In the genomic region with DNA sequence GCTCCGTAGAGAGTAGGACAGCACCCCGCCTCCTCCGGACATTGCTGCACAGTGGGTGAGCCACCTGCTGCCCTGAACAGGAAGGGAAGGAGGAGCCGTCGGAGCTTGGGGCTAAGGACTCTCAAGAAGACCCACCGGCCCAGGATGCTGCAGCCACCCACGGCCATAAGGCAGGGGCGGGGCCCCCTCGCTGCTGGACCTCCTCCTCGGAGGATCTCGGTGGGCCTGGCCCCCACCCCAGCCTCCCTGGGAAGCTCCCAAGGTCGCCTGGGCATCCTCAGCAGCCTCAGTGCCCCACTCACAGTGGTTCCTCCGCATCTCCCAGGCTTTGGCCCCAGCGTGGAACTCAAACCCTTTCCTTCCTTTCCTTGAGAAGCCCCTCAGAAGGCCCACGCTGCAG, we compare ENCODE assay signal across 29 cellular contexts.
DNase-seq lines count a peak whose midpoint lies in the region; ATAC-seq and TF ChIP-seq lines count a peak whose summit lies in the region.
"Had no signal": no experiment of that assay in that cellular context is flagged by ENCODE, and none has a peak within 500 bp of the region (broad histone marks: within the 10 kb centered on the region; RNA-seq: fewer than 3 reads in every experiment).

No MANE protein-coding gene starts in this region.

- peaks cover 2% of the 10 kb centered on the region for H3K27me3 Mint-ChIP-seq in activated naive CD8-positive, alpha-beta T cell treated with anti-CD3 and anti-CD28 coated beads, Interleukin-2, amount 10 ng/mL, durations not matched to agents 7 days and 5 days
- peaks cover 35% of the 10 kb centered on the region for H3K27me3 Mint-ChIP-seq in activated naive CD8-positive, alpha-beta T cell treated with anti-CD3 and anti-CD28 coated beads, Interleukin-2, amount 50 U/mL, for 24 hours
- H3K27me3 Mint-ChIP-seq in activated T-cell treated with anti-CD3 and anti-CD28 coated beads, Interleukin-2, amount 50 U/mL, for 24 hours, result peaks cover 41% of the 10 kb centered on the region
- H3K27me3 Mint-ChIP-seq: IgD-negative memory B cell had no signal

- H3K27ac Mint-ChIP-seq in activated naive CD8-positive, alpha-beta T cell treated with anti-CD3 and anti-CD28 coated beads, Interleukin-2, amount 10 ng/mL, durations not matched to agents 7 days and 5 days, result no peak overlapping the region
- H3K27ac Mint-ChIP-seq in activated naive CD8-positive, alpha-beta T cell treated with anti-CD3 and anti-CD28 coated beads, Interleukin-2, amount 50 U/mL, for 24 hours, result no peak overlapping the region
- H3K27ac Mint-ChIP-seq in activated T-cell treated with anti-CD3 and anti-CD28 coated beads, Interleukin-2, amount 50 U/mL, for 24 hours, result no peak overlapping the region
- H3K27ac Mint-ChIP-seq: activated CD4-positive, alpha-beta T cell treated with anti-CD3 and anti-CD28 coated beads, Interleukin-2, amount 10 ng/mL, durations not matched to agents 7 days and 5 days; activated CD8-positive, alpha-beta memory T cell treated with anti-CD3 and anti-CD28 coated beads, Interleukin-2, amount 10 ng/mL, durations not matched to agents 7 days and 5 days; activated naive CD8-positive, alpha-beta T cell treated with anti-CD3 and anti-CD28 coated beads for 36 hours; activated T-helper 1 cell treated with anti-CD3 and anti-CD28 coated beads, Interleukin-12 subunit alpha, Interleukin-12 subunit beta, Interleukin-2, Interleukin-4 antibody, amounts not matched to agents 30 ng/mL and 10 ng/mL and 1 ng/mL, durations not matched to agents 14 hours and 24 hours and 36 hours; B cell; dendritic cell treated with granulocyte-macrophage colony-stimulating factor and Interleukin-4, amounts not matched to agents 40 ng/mL and 50 ng/mL, for 4 days; GM23338; IgD-negative memory B cell; naive thymus-derived CD4-positive, alpha-beta T cell; stimulated activated memory B cell treated with anti-CD40 and anti-IgM and Interleukin-4, amounts not matched to agents 10 μg/mL and 1 μg/mL and 100 μg/mL, for 72 hours had no signal

- H3K36me3 Mint-ChIP-seq in activated naive CD8-positive, alpha-beta T cell treated with anti-CD3 and anti-CD28 coated beads, Interleukin-2, amount 10 ng/mL, durations not matched to agents 7 days and 5 days, result no peaks in the 10 kb centered on the region
- H3K36me3 Mint-ChIP-seq in activated naive CD8-positive, alpha-beta T cell treated with anti-CD3 and anti-CD28 coated beads, Interleukin-2, amount 50 U/mL, for 24 hours (ENCODE audit: low read depth), result peaks cover 2% of the 10 kb centered on the region
- no peaks in the 10 kb centered on the region for H3K36me3 Mint-ChIP-seq in activated T-cell treated with anti-CD3 and anti-CD28 coated beads, Interleukin-2, amount 50 U/mL, for 24 hours (ENCODE audit: low read depth)
- H3K36me3 Mint-ChIP-seq: activated CD8-positive, alpha-beta memory T cell treated with anti-CD3 and anti-CD28 coated beads, Interleukin-2, amount 10 ng/mL, durations not matched to agents 7 days and 5 days; stimulated activated memory B cell treated with anti-CD40 and anti-IgM and Interleukin-4, amounts not matched to agents 10 μg/mL and 1 μg/mL and 100 μg/mL, for 72 hours had no signal

- H3K9me3 Mint-ChIP-seq in activated naive CD8-positive, alpha-beta T cell treated with anti-CD3 and anti-CD28 coated beads, Interleukin-2, amount 10 ng/mL, durations not matched to agents 7 days and 5 days, result no peaks in the 10 kb centered on the region
- peaks cover 9% of the 10 kb centered on the region for H3K9me3 Mint-ChIP-seq in activated naive CD8-positive, alpha-beta T cell treated with anti-CD3 and anti-CD28 coated beads, Interleukin-2, amount 50 U/mL, for 24 hours
- H3K9me3 Mint-ChIP-seq in activated T-cell treated with anti-CD3 and anti-CD28 coated beads, Interleukin-2, amount 50 U/mL, for 24 hours, result peaks cover 5% of the 10 kb centered on the region
- H3K9me3 Mint-ChIP-seq: activated T-helper 1 cell treated with anti-CD3 and anti-CD28 coated beads, Interleukin-12 subunit alpha, Interleukin-12 subunit beta, Interleukin-2, Interleukin-4 antibody, amounts not matched to agents 30 ng/mL and 10 ng/mL and 1 ng/mL, durations not matched to agents 14 hours and 24 hours and 36 hours had no signal

- CTCF ChIA-PET in A673 (lab: Charles Lee), result no interaction called here

- peak; percentile 20 for DNase-seq in activated naive CD8-positive, alpha-beta T cell treated with anti-CD3 and anti-CD28 coated beads, Interleukin-2, amount 10 ng/mL, durations not matched to agents 7 days and 5 days
- DNase-seq in activated naive CD8-positive, alpha-beta T cell treated with anti-CD3 and anti-CD28 coated beads, Interleukin-2, amount 50 U/mL, for 24 hours, result no peak
- DNase-seq in WERI-Rb-1 (peak; percentile 5), lower lobe of right lung (peak; percentile 28), tibial artery (peak; percentile 13 to 52), A673 (ENCODE audit: low spot score) (no peak), thyroid gland (no peak)
- DNase-seq in activated T-cell treated with anti-CD3 and anti-CD28 coated beads, Interleukin-2, amount 50 U/mL, for 24 hours, result no peak
- DNase-seq: activated CD4-positive, alpha-beta T cell treated with anti-CD3 and anti-CD28 coated beads, Interleukin-2, amount 10 ng/mL, durations not matched to agents 7 days and 5 days; activated CD8-positive, alpha-beta memory T cell treated with anti-CD3 and anti-CD28 coated beads, Interleukin-2, amount 10 ng/mL, durations not matched to agents 7 days and 5 days; activated naive CD8-positive, alpha-beta T cell treated with anti-CD3 and anti-CD28 coated beads for 36 hours; caudate nucleus; DMS153; gastrocnemius medialis; hippocampal formation; midbrain; naive thymus-derived CD4-positive, alpha-beta T cell; NCI-H1048; NCI-H1694; stimulated activated CD4-positive, alpha-beta T cell treated with anti-CD3 and anti-CD28 coated beads, Interleukin-4, amount 100 ng/mL, for 4 hours; substantia nigra had no signal

- no peak for TF ChIP-seq POLR2A in thyroid gland (IDR thresholded peaks at IDR 0.05)

- TF ChIP-seq CTCF in WERI-Rb-1 (IDR thresholded peaks at IDR 0.05; ENCODE audit: low read depth, low read length) (no peak), lower lobe of right lung (IDR thresholded peaks at IDR 0.05) (no peak), tibial artery (IDR thresholded peaks at IDR 0.05) (no peak), A673 (conservative IDR thresholded peaks at IDR 0.05; ENCODE audit: low read depth, low read length) (no peak), thyroid gland (IDR thresholded peaks at IDR 0.05) (no peak)

- H3K36me3 ChIP-seq in WERI-Rb-1 (no peaks in the 10 kb centered on the region), lower lobe of right lung (no peaks in the 10 kb centered on the region), tibial artery (no peaks in the 10 kb centered on the region), A673 (ENCODE audit: insufficient read depth, low read length, poor library complexity, severe bottlenecking) (no peaks in the 10 kb centered on the region), thyroid gland (no peaks in the 10 kb centered on the region)
- H3K36me3 ChIP-seq: gastrocnemius medialis, pancreas had no signal

- H3K27me3 ChIP-seq in WERI-Rb-1 (ENCODE audit: insufficient read depth, low read depth, severe bottlenecking), result peaks cover 2% of the 10 kb centered on the region
- peaks cover 8% of the 10 kb centered on the region for H3K27me3 ChIP-seq in lower lobe of right lung (ENCODE audit: low read depth)
- peaks cover 0 to 25% of the 10 kb centered on the region in 2 donors for H3K27me3 ChIP-seq in tibial artery
- H3K27me3 ChIP-seq in A673 (replicated peaks; ENCODE audit: insufficient read depth, low read depth, low read length, poor library complexity), result peaks cover 8% of the 10 kb centered on the region
- H3K27me3 ChIP-seq in thyroid gland, result no peaks in the 10 kb centered on the region
- H3K27me3 ChIP-seq: pancreas had no signal

- no peak overlapping the region for H3K27ac ChIP-seq in WERI-Rb-1
- no peak overlapping the region for H3K27ac ChIP-seq in lower lobe of right lung
- H3K27ac ChIP-seq in tibial artery, result no peak overlapping the region
- no peak overlapping the region for H3K27ac ChIP-seq in A673 (ENCODE audit: low read depth, low read length, poor library complexity, severe bottlenecking)
- no peak overlapping the region for H3K27ac ChIP-seq in thyroid gland
- H3K27ac ChIP-seq: gastrocnemius medialis, pancreas, VCaP had no signal

- 74 to 83% methylated on average over 9 to 14 of the region's 15 CpGs for WGBS in thyroid gland, 2 donors

- H3K9me3 ChIP-seq in WERI-Rb-1 (ENCODE audit: severe bottlenecking), result no peaks in the 10 kb centered on the region
- no peaks in the 10 kb centered on the region for H3K9me3 ChIP-seq in lower lobe of right lung
- peaks cover 0 to 12% (median 0%) of the 10 kb centered on the region in 3 donors for H3K9me3 ChIP-seq in tibial artery
- H3K9me3 ChIP-seq in A673 (ENCODE audit: low read depth, low read length, poor library complexity, severe bottlenecking), result no peaks in the 10 kb centered on the region
- no peaks in the 10 kb centered on the region for H3K9me3 ChIP-seq in thyroid gland
- H3K9me3 ChIP-seq: gastrocnemius medialis, pancreas had no signal

- ATAC-seq in activated naive CD8-positive, alpha-beta T cell treated with anti-CD3 and anti-CD28 coated beads, Interleukin-2, amount 10 ng/mL, durations not matched to agents 7 days and 5 days (ENCODE audit: low read depth), result no peak
- no peak for ATAC-seq in activated naive CD8-positive, alpha-beta T cell treated with anti-CD3 and anti-CD28 coated beads, Interleukin-2, amount 50 U/mL, for 24 hours
- peak in 1 of 2 donors; percentile 21 for ATAC-seq in lower lobe of right lung
- ATAC-seq: activated CD8-positive, alpha-beta memory T cell treated with anti-CD3 and anti-CD28 coated beads, Interleukin-2, amount 10 ng/mL, durations not matched to agents 7 days and 5 days; gastrocnemius medialis; GM23338; naive thymus-derived CD4-positive, alpha-beta T cell; pancreas; stimulated activated memory B cell treated with anti-CD40 and anti-IgM and Interleukin-4, amounts not matched to agents 10 μg/mL and 1 μg/mL and 100 μg/mL, for 72 hours had no signal

- no TSS peak for BruUV-seq in A673 (replicated peaks; lab: Mats Ljungman, UMichigan)

- intact Hi-C loops in lower lobe of right lung (cut with DNase I), result no loop called here
- intact Hi-C loops in tibial artery (cut with DNase I; ENCODE audit: low total_unique reads), result no loop called here
- intact Hi-C loops in A673 (cut with micrococcal nuclease; ENCODE audit: unreplicated experiment), result no loop called here
- intact Hi-C loops in thyroid gland (cut with DNase I), result no loop called here

- POLR2A ChIA-PET in activated naive CD8-positive, alpha-beta T cell treated with anti-CD3 and anti-CD28 coated beads, Interleukin-2, amount 10 ng/mL, durations not matched to agents 7 days and 5 days (lab: Charles Lee), result no interaction called here
- POLR2A ChIA-PET in A673 (lab: Charles Lee; ENCODE audit: low non-redundant PET), result no interaction called here

- H3K4me3 ChIP-seq in WERI-Rb-1 (ENCODE audit: low read depth, low read length) (no peak overlapping the region), lower lobe of right lung (no peak overlapping the region), tibial artery (no peak overlapping the region), A673 (ENCODE audit: low read depth, low read length, poor library complexity, severe bottlenecking) (no peak overlapping the region), thyroid gland (replicated peaks in 1 of 3) (no peak overlapping the region)
- H3K4me3 ChIP-seq: gastrocnemius medialis, GM23338, pancreas had no signal

- no peak overlapping the region for H3K4me3 Mint-ChIP-seq in activated naive CD8-positive, alpha-beta T cell treated with anti-CD3 and anti-CD28 coated beads, Interleukin-2, amount 10 ng/mL, durations not matched to agents 7 days and 5 days
- no peak overlapping the region for H3K4me3 Mint-ChIP-seq in activated naive CD8-positive, alpha-beta T cell treated with anti-CD3 and anti-CD28 coated beads, Interleukin-2, amount 50 U/mL, for 24 hours
- H3K4me3 Mint-ChIP-seq in activated T-cell treated with anti-CD3 and anti-CD28 coated beads, Interleukin-2, amount 50 U/mL, for 24 hours, result no peak overlapping the region
- H3K4me3 Mint-ChIP-seq: activated CD4-positive, alpha-beta T cell treated with anti-CD3 and anti-CD28 coated beads, Interleukin-2, amount 10 ng/mL, durations not matched to agents 7 days and 5 days; activated CD8-positive, alpha-beta memory T cell treated with anti-CD3 and anti-CD28 coated beads, Interleukin-2, amount 10 ng/mL, durations not matched to agents 7 days and 5 days; activated naive CD8-positive, alpha-beta T cell treated with anti-CD3 and anti-CD28 coated beads for 36 hours; activated T-helper 1 cell treated with anti-CD3 and anti-CD28 coated beads, Interleukin-12 subunit alpha, Interleukin-12 subunit beta, Interleukin-2, Interleukin-4 antibody, amounts not matched to agents 30 ng/mL and 10 ng/mL and 1 ng/mL, durations not matched to agents 14 hours and 24 hours and 36 hours; B cell; dendritic cell treated with granulocyte-macrophage colony-stimulating factor and Interleukin-4, amounts not matched to agents 40 ng/mL and 50 ng/mL, for 4 days; GM23338; IgD-negative memory B cell; naive thymus-derived CD4-positive, alpha-beta T cell; stimulated activated memory B cell treated with anti-CD40 and anti-IgM and Interleukin-4, amounts not matched to agents 10 μg/mL and 1 μg/mL and 100 μg/mL, for 72 hours had no signal

- H3K4me1 Mint-ChIP-seq in activated naive CD8-positive, alpha-beta T cell treated with anti-CD3 and anti-CD28 coated beads, Interleukin-2, amount 10 ng/mL, durations not matched to agents 7 days and 5 days, result no peaks in the 10 kb centered on the region
- H3K4me1 Mint-ChIP-seq in activated naive CD8-positive, alpha-beta T cell treated with anti-CD3 and anti-CD28 coated beads, Interleukin-2, amount 50 U/mL, for 24 hours, result no peaks in the 10 kb centered on the region
- no peaks in the 10 kb centered on the region for H3K4me1 Mint-ChIP-seq in activated T-cell treated with anti-CD3 and anti-CD28 coated beads, Interleukin-2, amount 50 U/mL, for 24 hours (ENCODE audit: low read depth)
- H3K4me1 Mint-ChIP-seq: activated CD4-positive, alpha-beta T cell treated with anti-CD3 and anti-CD28 coated beads, Interleukin-2, amount 10 ng/mL, durations not matched to agents 7 days and 5 days; activated CD8-positive, alpha-beta memory T cell treated with anti-CD3 and anti-CD28 coated beads, Interleukin-2, amount 10 ng/mL, durations not matched to agents 7 days and 5 days; activated naive CD8-positive, alpha-beta T cell treated with anti-CD3 and anti-CD28 coated beads for 36 hours; B cell; IgD-negative memory B cell; naive thymus-derived CD4-positive, alpha-beta T cell; stimulated activated memory B cell treated with anti-CD40 and anti-IgM and Interleukin-4, amounts not matched to agents 10 μg/mL and 1 μg/mL and 100 μg/mL, for 72 hours had no signal

- peaks cover 3% of the 10 kb centered on the region for H3K4me1 ChIP-seq in lower lobe of right lung
- no peaks in the 10 kb centered on the region for H3K4me1 ChIP-seq in tibial artery
- H3K4me1 ChIP-seq in A673 (ENCODE audit: insufficient read depth, low read length, poor library complexity, severe bottlenecking), result no peaks in the 10 kb centered on the region
- peaks cover 0 to 7% of the 10 kb centered on the region in 2 donors for H3K4me1 ChIP-seq in thyroid gland
- H3K4me1 ChIP-seq: gastrocnemius medialis had no signal

Comparison
In these comparisons a context has a peak if more than half of its experiments do, and no peak if none do; other contexts are left out.
1. DNase-seq: peak in activated naive CD8-positive, alpha-beta T cell treated with anti-CD3 and anti-CD28 coated beads, Interleukin-2, amount 10 ng/mL, durations not matched to agents 7 days and 5 days (single experiment), WERI-Rb-1 (single experiment), lower lobe of right lung (single experiment) and tibial artery (2 of 2); none in activated naive CD8-positive, alpha-beta T cell treated with anti-CD3 and anti-CD28 coated beads, Interleukin-2, amount 50 U/mL, for 24 hours (single experiment), A673 (single experiment), activated T-cell treated with anti-CD3 and anti-CD28 coated beads, Interleukin-2, amount 50 U/mL, for 24 hours (single experiment) and thyroid gland (0 of 2).